ENCODE assay signal across 9 cellular contexts in genomic region chr1:1079408-1080121, GRCh38. TPM values are rescaled to one million over a fixed set of nuclear protein-coding genes. Genes with fewer than 3 reads are reported as not detected.
A peak's percentile ranks its signal among the peaks of the same experiment; 100 is the strongest.
DNase-seq lines count a peak whose midpoint lies in the region; ATAC-seq, FAIRE-seq and TF ChIP-seq lines count a peak whose summit lies in the region.
"Had no signal": no experiment of that assay in that cellular context is flagged by ENCODE, and none has a peak within 500 bp of the region (broad histone marks: within the 10 kb centered on the region; RNA-seq: fewer than 3 reads in every experiment).

No MANE protein-coding gene starts in this region.

- H3K27ac ChIP-seq in muscle layer of colon (ENCODE audit: low read depth, low read length) = no peak overlapping the region

- H3K36me3 ChIP-seq in muscle layer of colon (ENCODE audit: insufficient read depth, low read length) = no peaks in the 10 kb centered on the region

- H3K9ac ChIP-seq in muscle layer of colon (ENCODE audit: low read length) = no peak overlapping the region

- DNase-seq in stimulated activated CD4-positive, alpha-beta T cell treated with anti-CD3 and anti-CD28 coated beads, Interleukin-15, amount 100 ng/mL, for 24 hours = peak; percentile 59
- no peak for DNase-seq in stimulated activated CD4-positive, alpha-beta T cell treated with anti-CD3 and anti-CD28 coated beads, Interleukin-2, amount 100 ng/mL, for 48 hours
- DNase-seq in M059J (ENCODE audit: low read depth) = peak; percentile 99
- peak; percentile 41 for DNase-seq in activated CD4-positive, CD25-positive, alpha-beta regulatory T cell treated with anti-CD3 and anti-CD28 coated beads, Interleukin-2, amount 50 U/mL, for 72 hours
- peak; percentile 74 for DNase-seq in epithelial cell of proximal tubule (ENCODE audit: low read depth)
- DNase-seq in urothelium cell line (ENCODE audit: low spot score) = peak; percentile 84

- no peaks in the 10 kb centered on the region for H3K9me3 ChIP-seq in muscle layer of colon (ENCODE audit: low read length)

- H3K27me3 ChIP-seq in muscle layer of colon (ENCODE audit: control insufficient read depth in 1 of 2, insufficient read depth in 2 of 2, low read length in 2 of 2) = peaks cover 0 to 8% of the 10 kb centered on the region in 2 donors

- no peak for ATAC-seq in GM21786 (IDR thresholded peaks at IDR 0.05; ENCODE audit: unreplicated experiment)

- peak; percentile 53 for FAIRE-seq in urothelium cell line (lab: Jason Lieb, UNC)
- FAIRE-seq: islet of Langerhans had no signal

- TF ChIP-seq CTCF in epithelial cell of proximal tubule (conservative IDR thresholded peaks at IDR 0.05; ENCODE audit: low read depth, low read length) = no peak

- peaks cover 11% of the 10 kb centered on the region for H3K4me1 ChIP-seq in muscle layer of colon (ENCODE audit: insufficient read depth, low read length)

- H3K4me3 ChIP-seq in epithelial cell of proximal tubule (ENCODE audit: low read depth, low read length) (peak overlapping the region; percentile 44), muscle layer of colon (ENCODE audit: low read depth in 1 of 2, low read length in 2 of 2) (peak overlapping the region; percentile 37 to 47)

RNA-seq across cellular contexts. Expression of gene RNF223, which starts 5.5 kb away (rescaled TPM):
- not detected in 2 replicates for total RNA-seq in M059J (2014; rRNA removed; shearing (Covaris generic))
- 0.36 and 1.6 TPM in 2 replicates for total RNA-seq in epithelial cell of proximal tubule

RNA-seq across cellular contexts. Expression of gene C1orf159, which starts 36.3 kb away (rescaled TPM):
- 17.4 and 17.5 TPM in 2 replicates for total RNA-seq in M059J (2014; rRNA removed; shearing (Covaris generic))
- 20.2 and 24.9 TPM in 2 replicates for total RNA-seq in epithelial cell of proximal tubule

RNA-seq across cellular contexts. Expression of gene AGRN, which starts 59.6 kb away (rescaled TPM):
- total RNA-seq in M059J (2014; rRNA removed; shearing (Covaris generic)) = 117 and 282 TPM in 2 replicates
- 261 and 462 TPM in 2 replicates for total RNA-seq in epithelial cell of proximal tubule

Comparison
In these comparisons a context has a peak if more than half of its experiments do, and no peak if none do; other contexts are left out.
1. DNase-seq: peak in stimulated activated CD4-positive, alpha-beta T cell treated with anti-CD3 and anti-CD28 coated beads, Interleukin-15, amount 100 ng/mL, for 24 hours (single experiment), M059J (single experiment), activated CD4-positive, CD25-positive, alpha-beta regulatory T cell treated with anti-CD3 and anti-CD28 coated beads, Interleukin-2, amount 50 U/mL, for 72 hours (single experiment), epithelial cell of proximal tubule (single experiment) and urothelium cell line (single experiment); none in stimulated activated CD4-positive, alpha-beta T cell treated with anti-CD3 and anti-CD28 coated beads, Interleukin-2, amount 100 ng/mL, for 48 hours (0 of 2).